Comparison of ENCODE assay signal across 1 cellular context in the genomic region with DNA sequence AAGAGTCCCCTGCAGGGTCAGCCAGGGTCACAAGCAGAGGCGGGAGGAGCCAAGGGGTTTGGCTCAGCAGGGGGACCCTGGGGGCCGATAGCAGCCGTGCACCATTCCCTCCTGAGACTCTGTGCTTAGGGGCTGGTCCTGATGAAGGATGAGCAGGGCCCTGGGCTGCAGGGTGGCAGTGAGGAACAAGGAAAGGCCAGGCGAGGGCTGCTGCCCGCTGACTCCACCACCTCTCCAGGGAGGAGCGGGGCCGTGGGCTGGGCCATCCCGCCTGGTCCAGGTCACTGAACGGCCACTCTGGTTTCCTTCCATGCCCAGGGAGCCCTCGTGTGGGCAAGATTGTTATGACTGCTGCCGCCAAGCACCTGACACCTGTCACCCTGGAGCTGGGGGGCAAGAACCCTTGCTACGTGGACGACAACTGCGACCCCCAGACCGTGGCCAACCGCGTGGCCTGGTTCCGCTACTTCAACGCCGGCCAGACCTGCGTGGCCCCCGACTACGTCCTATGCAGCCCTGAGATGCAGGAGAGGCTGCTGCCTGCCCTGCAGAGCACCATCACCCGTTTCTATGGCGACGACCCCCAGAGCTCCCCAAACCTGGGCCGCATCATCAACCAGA.
TF ChIP-seq lines count a peak whose summit lies in the region.

No MANE protein-coding gene starts in this region.

TF ChIP-seq in HepG2, 621 proteins besides CTCF, POLR2A, EP300 and RAD21 (continued from another document and continues in another):
- TF ChIP-seq, protein P1, sequence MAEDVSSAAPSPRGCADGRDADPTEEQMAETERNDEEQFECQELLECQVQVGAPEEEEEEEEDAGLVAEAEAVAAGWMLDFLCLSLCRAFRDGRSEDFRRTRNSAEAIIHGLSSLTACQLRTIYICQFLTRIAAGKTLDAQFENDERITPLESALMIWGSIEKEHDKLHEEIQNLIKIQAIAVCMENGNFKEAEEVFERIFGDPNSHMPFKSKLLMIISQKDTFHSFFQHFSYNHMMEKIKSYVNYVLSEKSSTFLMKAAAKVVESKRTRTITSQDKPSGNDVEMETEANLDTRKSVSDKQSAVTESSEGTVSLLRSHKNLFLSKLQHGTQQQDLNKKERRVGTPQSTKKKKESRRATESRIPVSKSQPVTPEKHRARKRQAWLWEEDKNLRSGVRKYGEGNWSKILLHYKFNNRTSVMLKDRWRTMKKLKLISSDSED (CRISPR knock-in tag; IDR thresholded peaks at IDR 0.05): no peak
- TF ChIP-seq NKX3-1 (CRISPR knock-in tag; IDR thresholded peaks at IDR 0.05) (no peak), ZMYM3 (CRISPR knock-in tag; IDR thresholded peaks at IDR 0.05) (no peak), JDP2 (CRISPR knock-in tag; IDR thresholded peaks at IDR 0.05; ENCODE audit: borderline replicate concordance) (no peak), ZNF766 (CRISPR knock-in tag; IDR thresholded peaks at IDR 0.05; ENCODE audit: borderline replicate concordance) (peak; percentile 6; the same call in 1 of the 2 replicates), NAIF1 (CRISPR knock-in tag; IDR thresholded peaks at IDR 0.05; ENCODE audit: borderline replicate concordance) (no peak), PAWR (CRISPR knock-in tag; IDR thresholded peaks at IDR 0.05; ENCODE audit: borderline replicate concordance) (no peak), ZNF563 (CRISPR knock-in tag; IDR thresholded peaks at IDR 0.05) (no peak), HNRNPK (IDR thresholded peaks at IDR 0.05; ENCODE audit: low read depth, low read length, poor library complexity, severe bottlenecking) (no peak), ZNF883 (CRISPR knock-in tag; IDR thresholded peaks at IDR 0.05; ENCODE audit: not compliant biosample characterization) (peak; percentile 52), YEATS4 (CRISPR knock-in tag; IDR thresholded peaks at IDR 0.05; ENCODE audit: borderline replicate concordance) (0 out of 2 replicates have a peak, but pooled peaks have one; percentile 12), SNAI1 (CRISPR knock-in tag; IDR thresholded peaks at IDR 0.05; ENCODE audit: borderline replicate concordance) (peak; percentile 54; the same call in 1 of the 2 replicates), HOXA7 (CRISPR knock-in tag; IDR thresholded peaks at IDR 0.05) (no peak), ZNF350 (CRISPR knock-in tag; IDR thresholded peaks at IDR 0.05; ENCODE audit: borderline replicate concordance, low read depth) (peak; percentile 17; the same call in 1 of the 2 replicates), CCDC6 (CRISPR knock-in tag; IDR thresholded peaks at IDR 0.05) (no peak), ZNF235 (CRISPR knock-in tag; IDR thresholded peaks at IDR 0.05; ENCODE audit: borderline replicate concordance) (0 out of 2 replicates have a peak, but pooled peaks have one; percentile 44), ZNF746 (CRISPR knock-in tag; IDR thresholded peaks at IDR 0.05) (no peak), MAF1 (CRISPR knock-in tag; IDR thresholded peaks at IDR 0.05; ENCODE audit: borderline replicate concordance) (no peak), ZNF547 (CRISPR knock-in tag; IDR thresholded peaks at IDR 0.05) (no peak), ZNF234 (CRISPR knock-in tag; conservative IDR thresholded peaks at IDR 0.05) (no peak), MLLT10 (CRISPR knock-in tag; IDR thresholded peaks at IDR 0.05) (no peak), SMAD9 (CRISPR knock-in tag; IDR thresholded peaks at IDR 0.05) (no peak), LCORL (IDR thresholded peaks at IDR 0.05) (no peak), LCORL (CRISPR knock-in tag; IDR thresholded peaks at IDR 0.05) (0 out of 2 replicates have a peak, but pooled peaks have one; percentile 22), ZNF34 (CRISPR knock-in tag; IDR thresholded peaks at IDR 0.05; ENCODE audit: borderline replicate concordance) (no peak)
- TF ChIP-seq, protein P2, sequence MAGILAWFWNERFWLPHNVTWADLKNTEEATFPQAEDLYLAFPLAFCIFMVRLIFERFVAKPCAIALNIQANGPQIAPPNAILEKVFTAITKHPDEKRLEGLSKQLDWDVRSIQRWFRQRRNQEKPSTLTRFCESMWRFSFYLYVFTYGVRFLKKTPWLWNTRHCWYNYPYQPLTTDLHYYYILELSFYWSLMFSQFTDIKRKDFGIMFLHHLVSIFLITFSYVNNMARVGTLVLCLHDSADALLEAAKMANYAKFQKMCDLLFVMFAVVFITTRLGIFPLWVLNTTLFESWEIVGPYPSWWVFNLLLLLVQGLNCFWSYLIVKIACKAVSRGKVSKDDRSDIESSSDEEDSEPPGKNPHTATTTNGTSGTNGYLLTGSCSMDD (CRISPR knock-in tag; IDR thresholded peaks at IDR 0.05): no peak
- TF ChIP-seq, protein P3, sequence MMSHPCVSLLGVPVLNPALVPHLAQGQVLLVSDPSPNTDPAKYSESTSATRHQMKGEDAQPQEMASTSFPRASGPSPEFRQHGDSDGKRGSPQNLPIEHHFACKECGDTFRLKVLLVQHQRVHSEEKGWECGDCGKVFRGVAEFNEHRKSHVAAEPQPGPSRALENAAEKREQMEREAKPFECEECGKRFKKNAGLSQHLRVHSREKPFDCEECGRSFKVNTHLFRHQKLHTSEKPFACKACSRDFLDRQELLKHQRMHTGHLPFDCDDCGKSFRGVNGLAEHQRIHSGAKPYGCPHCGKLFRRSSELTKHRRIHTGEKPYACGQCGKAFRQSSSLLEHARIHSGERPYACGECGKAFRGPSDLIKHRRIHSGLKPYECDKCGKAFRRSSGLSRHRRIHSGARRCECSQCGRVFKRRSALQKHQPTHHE (CRISPR knock-in tag; IDR thresholded peaks at IDR 0.05; ENCODE audit: borderline replicate concordance): no peak
- TF ChIP-seq, protein P4, sequence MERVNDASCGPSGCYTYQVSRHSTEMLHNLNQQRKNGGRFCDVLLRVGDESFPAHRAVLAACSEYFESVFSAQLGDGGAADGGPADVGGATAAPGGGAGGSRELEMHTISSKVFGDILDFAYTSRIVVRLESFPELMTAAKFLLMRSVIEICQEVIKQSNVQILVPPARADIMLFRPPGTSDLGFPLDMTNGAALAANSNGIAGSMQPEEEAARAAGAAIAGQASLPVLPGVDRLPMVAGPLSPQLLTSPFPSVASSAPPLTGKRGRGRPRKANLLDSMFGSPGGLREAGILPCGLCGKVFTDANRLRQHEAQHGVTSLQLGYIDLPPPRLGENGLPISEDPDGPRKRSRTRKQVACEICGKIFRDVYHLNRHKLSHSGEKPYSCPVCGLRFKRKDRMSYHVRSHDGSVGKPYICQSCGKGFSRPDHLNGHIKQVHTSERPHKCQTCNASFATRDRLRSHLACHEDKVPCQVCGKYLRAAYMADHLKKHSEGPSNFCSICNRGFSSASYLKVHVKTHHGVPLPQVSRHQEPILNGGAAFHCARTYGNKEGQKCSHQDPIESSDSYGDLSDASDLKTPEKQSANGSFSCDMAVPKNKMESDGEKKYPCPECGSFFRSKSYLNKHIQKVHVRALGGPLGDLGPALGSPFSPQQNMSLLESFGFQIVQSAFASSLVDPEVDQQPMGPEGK (CRISPR knock-in tag; IDR thresholded peaks at IDR 0.05): peak; percentile 62
- TF ChIP-seq, protein P5, sequence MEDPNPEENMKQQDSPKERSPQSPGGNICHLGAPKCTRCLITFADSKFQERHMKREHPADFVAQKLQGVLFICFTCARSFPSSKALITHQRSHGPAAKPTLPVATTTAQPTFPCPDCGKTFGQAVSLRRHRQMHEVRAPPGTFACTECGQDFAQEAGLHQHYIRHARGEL (CRISPR knock-in tag; IDR thresholded peaks at IDR 0.05): 0 out of 2 replicates have a peak, but pooled peaks have one; percentile 47
- TF ChIP-seq, protein P6, sequence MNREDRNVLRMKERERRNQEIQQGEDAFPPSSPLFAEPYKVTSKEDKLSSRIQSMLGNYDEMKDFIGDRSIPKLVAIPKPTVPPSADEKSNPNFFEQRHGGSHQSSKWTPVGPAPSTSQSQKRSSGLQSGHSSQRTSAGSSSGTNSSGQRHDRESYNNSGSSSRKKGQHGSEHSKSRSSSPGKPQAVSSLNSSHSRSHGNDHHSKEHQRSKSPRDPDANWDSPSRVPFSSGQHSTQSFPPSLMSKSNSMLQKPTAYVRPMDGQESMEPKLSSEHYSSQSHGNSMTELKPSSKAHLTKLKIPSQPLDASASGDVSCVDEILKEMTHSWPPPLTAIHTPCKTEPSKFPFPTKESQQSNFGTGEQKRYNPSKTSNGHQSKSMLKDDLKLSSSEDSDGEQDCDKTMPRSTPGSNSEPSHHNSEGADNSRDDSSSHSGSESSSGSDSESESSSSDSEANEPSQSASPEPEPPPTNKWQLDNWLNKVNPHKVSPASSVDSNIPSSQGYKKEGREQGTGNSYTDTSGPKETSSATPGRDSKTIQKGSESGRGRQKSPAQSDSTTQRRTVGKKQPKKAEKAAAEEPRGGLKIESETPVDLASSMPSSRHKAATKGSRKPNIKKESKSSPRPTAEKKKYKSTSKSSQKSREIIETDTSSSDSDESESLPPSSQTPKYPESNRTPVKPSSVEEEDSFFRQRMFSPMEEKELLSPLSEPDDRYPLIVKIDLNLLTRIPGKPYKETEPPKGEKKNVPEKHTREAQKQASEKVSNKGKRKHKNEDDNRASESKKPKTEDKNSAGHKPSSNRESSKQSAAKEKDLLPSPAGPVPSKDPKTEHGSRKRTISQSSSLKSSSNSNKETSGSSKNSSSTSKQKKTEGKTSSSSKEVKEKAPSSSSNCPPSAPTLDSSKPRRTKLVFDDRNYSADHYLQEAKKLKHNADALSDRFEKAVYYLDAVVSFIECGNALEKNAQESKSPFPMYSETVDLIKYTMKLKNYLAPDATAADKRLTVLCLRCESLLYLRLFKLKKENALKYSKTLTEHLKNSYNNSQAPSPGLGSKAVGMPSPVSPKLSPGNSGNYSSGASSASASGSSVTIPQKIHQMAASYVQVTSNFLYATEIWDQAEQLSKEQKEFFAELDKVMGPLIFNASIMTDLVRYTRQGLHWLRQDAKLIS (CRISPR knock-in tag; IDR thresholded peaks at IDR 0.05): no peak
- TF ChIP-seq, protein P7, sequence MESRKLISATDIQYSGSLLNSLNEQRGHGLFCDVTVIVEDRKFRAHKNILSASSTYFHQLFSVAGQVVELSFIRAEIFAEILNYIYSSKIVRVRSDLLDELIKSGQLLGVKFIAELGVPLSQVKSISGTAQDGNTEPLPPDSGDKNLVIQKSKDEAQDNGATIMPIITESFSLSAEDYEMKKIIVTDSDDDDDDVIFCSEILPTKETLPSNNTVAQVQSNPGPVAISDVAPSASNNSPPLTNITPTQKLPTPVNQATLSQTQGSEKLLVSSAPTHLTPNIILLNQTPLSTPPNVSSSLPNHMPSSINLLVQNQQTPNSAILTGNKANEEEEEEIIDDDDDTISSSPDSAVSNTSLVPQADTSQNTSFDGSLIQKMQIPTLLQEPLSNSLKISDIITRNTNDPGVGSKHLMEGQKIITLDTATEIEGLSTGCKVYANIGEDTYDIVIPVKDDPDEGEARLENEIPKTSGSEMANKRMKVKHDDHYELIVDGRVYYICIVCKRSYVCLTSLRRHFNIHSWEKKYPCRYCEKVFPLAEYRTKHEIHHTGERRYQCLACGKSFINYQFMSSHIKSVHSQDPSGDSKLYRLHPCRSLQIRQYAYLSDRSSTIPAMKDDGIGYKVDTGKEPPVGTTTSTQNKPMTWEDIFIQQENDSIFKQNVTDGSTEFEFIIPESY (CRISPR knock-in tag; IDR thresholded peaks at IDR 0.05): peak; percentile 80
- TF ChIP-seq, protein P8, sequence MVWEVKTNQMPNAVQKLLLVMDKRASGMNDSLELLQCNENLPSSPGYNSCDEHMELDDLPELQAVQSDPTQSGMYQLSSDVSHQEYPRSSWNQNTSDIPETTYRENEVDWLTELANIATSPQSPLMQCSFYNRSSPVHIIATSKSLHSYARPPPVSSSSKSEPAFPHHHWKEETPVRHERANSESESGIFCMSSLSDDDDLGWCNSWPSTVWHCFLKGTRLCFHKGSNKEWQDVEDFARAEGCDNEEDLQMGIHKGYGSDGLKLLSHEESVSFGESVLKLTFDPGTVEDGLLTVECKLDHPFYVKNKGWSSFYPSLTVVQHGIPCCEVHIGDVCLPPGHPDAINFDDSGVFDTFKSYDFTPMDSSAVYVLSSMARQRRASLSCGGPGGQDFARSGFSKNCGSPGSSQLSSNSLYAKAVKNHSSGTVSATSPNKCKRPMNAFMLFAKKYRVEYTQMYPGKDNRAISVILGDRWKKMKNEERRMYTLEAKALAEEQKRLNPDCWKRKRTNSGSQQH (CRISPR knock-in tag; IDR thresholded peaks at IDR 0.05; ENCODE audit: low read depth): no peak
- TF ChIP-seq, protein P9, sequence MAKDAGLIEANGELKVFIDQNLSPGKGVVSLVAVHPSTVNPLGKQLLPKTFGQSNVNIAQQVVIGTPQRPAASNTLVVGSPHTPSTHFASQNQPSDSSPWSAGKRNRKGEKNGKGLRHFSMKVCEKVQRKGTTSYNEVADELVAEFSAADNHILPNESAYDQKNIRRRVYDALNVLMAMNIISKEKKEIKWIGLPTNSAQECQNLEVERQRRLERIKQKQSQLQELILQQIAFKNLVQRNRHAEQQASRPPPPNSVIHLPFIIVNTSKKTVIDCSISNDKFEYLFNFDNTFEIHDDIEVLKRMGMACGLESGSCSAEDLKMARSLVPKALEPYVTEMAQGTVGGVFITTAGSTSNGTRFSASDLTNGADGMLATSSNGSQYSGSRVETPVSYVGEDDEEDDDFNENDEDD (CRISPR knock-in tag; IDR thresholded peaks at IDR 0.05; ENCODE audit: borderline replicate concordance): no peak
- TF ChIP-seq, protein P10, sequence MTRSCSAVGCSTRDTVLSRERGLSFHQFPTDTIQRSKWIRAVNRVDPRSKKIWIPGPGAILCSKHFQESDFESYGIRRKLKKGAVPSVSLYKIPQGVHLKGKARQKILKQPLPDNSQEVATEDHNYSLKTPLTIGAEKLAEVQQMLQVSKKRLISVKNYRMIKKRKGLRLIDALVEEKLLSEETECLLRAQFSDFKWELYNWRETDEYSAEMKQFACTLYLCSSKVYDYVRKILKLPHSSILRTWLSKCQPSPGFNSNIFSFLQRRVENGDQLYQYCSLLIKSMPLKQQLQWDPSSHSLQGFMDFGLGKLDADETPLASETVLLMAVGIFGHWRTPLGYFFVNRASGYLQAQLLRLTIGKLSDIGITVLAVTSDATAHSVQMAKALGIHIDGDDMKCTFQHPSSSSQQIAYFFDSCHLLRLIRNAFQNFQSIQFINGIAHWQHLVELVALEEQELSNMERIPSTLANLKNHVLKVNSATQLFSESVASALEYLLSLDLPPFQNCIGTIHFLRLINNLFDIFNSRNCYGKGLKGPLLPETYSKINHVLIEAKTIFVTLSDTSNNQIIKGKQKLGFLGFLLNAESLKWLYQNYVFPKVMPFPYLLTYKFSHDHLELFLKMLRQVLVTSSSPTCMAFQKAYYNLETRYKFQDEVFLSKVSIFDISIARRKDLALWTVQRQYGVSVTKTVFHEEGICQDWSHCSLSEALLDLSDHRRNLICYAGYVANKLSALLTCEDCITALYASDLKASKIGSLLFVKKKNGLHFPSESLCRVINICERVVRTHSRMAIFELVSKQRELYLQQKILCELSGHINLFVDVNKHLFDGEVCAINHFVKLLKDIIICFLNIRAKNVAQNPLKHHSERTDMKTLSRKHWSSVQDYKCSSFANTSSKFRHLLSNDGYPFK (CRISPR knock-in tag; IDR thresholded peaks at IDR 0.05; ENCODE audit: borderline replicate concordance): no peak; the same call in 1 of the 2 replicates
- TF ChIP-seq, protein P11, sequence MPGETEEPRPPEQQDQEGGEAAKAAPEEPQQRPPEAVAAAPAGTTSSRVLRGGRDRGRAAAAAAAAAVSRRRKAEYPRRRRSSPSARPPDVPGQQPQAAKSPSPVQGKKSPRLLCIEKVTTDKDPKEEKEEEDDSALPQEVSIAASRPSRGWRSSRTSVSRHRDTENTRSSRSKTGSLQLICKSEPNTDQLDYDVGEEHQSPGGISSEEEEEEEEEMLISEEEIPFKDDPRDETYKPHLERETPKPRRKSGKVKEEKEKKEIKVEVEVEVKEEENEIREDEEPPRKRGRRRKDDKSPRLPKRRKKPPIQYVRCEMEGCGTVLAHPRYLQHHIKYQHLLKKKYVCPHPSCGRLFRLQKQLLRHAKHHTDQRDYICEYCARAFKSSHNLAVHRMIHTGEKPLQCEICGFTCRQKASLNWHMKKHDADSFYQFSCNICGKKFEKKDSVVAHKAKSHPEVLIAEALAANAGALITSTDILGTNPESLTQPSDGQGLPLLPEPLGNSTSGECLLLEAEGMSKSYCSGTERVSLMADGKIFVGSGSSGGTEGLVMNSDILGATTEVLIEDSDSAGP (CRISPR knock-in tag; IDR thresholded peaks at IDR 0.05; ENCODE audit: borderline replicate concordance): peak; percentile 54; the same call in 1 of the 2 replicates
